Comparison of ENCODE assay signal across 26 cellular contexts in the genomic region with DNA sequence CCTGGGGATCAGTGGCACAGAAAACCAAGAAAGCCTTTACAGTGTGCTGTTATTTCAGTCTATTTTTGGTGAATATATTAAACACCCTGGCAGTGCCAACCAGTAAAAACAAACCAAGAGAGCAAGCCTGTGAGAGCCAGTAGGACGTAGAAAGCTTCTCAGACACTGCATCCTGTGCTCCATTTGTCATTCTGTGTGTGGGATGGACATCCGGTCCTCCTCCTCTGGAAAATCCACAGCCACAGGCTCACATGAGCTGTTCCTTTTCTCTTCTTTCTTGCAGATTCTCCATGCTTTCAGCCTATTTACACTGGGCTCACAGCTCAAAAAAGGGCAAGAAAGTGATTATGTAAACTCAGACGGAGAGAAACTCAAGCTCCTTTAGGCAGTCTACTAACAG.
"Had no signal": no experiment of that assay in that cellular context is flagged by ENCODE, and none has a peak within 500 bp of the region (broad histone marks: within the 10 kb centered on the region; RNA-seq: fewer than 3 reads in every experiment).

No MANE protein-coding gene starts in this region.

- H3K27ac ChIP-seq: brain microvascular endothelial cell, hepatocyte, tibial nerve, VCaP had no signal

- H3K27me3 ChIP-seq: brain microvascular endothelial cell, hepatocyte, tibial nerve had no signal

- H3K36me3 ChIP-seq: brain microvascular endothelial cell, tibial nerve had no signal

- H3K27ac Mint-ChIP-seq: activated CD8-positive, alpha-beta T cell treated with anti-CD3 and anti-CD28 coated beads, Interleukin-2, amount 10 ng/mL, durations not matched to agents 7 days and 5 days; activated naive CD4-positive, alpha-beta T cell treated with anti-CD3 and anti-CD28 coated beads, Interleukin-2, amount 50 U/mL, for 72 hours; activated T-helper 1 cell treated with anti-CD3 and anti-CD28 coated beads, Interleukin-12 subunit alpha, Interleukin-12 subunit beta, Interleukin-2, Interleukin-4 antibody, amounts not matched to agents 30 ng/mL and 10 ng/mL and 1 ng/mL, durations not matched to agents 14 hours and 24 hours and 36 hours; dendritic cell treated with granulocyte-macrophage colony-stimulating factor and Interleukin-4, amounts not matched to agents 40 ng/mL and 50 ng/mL, for 4 days; progenitor cell of endocrine pancreas; T-cell; T-helper 2 cell treated with Interferon-gamma antibody and Interleukin-4, amounts not matched to agents 5 μg/mL and 100 μg/mL, for 36 hours had no signal

- H2AFZ ChIP-seq: hepatocyte had no signal

- H3K4me3 Mint-ChIP-seq: activated CD8-positive, alpha-beta T cell treated with anti-CD3 and anti-CD28 coated beads, Interleukin-2, amount 10 ng/mL, durations not matched to agents 7 days and 5 days; activated T-helper 1 cell treated with anti-CD3 and anti-CD28 coated beads, Interleukin-12 subunit alpha, Interleukin-12 subunit beta, Interleukin-2, Interleukin-4 antibody, amounts not matched to agents 30 ng/mL and 10 ng/mL and 1 ng/mL, durations not matched to agents 14 hours and 24 hours and 36 hours; dendritic cell treated with granulocyte-macrophage colony-stimulating factor and Interleukin-4, amounts not matched to agents 40 ng/mL and 50 ng/mL, for 4 days; neural crest cell; T-cell; T-helper 2 cell treated with Interferon-gamma antibody and Interleukin-4, amounts not matched to agents 5 μg/mL and 100 μg/mL, for 36 hours had no signal

- H3K4me2 ChIP-seq: hepatocyte had no signal

- H3K4me1 ChIP-seq: tibial nerve had no signal

- H3K9me3 ChIP-seq: tibial nerve had no signal

- H3K4me1 Mint-ChIP-seq: T-cell had no signal

- H3K4me3 ChIP-seq: hepatocyte, tibial nerve had no signal

- H3K36me3 Mint-ChIP-seq: activated naive CD4-positive, alpha-beta T cell treated with anti-CD3 and anti-CD28 coated beads, Interleukin-2, amount 50 U/mL, for 72 hours; T-cell had no signal

- H3K79me2 ChIP-seq: hepatocyte had no signal

- H3K9me3 Mint-ChIP-seq: activated naive CD4-positive, alpha-beta T cell treated with anti-CD3 and anti-CD28 coated beads, Interleukin-2, amount 50 U/mL, for 72 hours; activated T-helper 1 cell treated with anti-CD3 and anti-CD28 coated beads, Interleukin-12 subunit alpha, Interleukin-12 subunit beta, Interleukin-2, Interleukin-4 antibody, amounts not matched to agents 30 ng/mL and 10 ng/mL and 1 ng/mL, durations not matched to agents 14 hours and 24 hours and 36 hours; dendritic cell treated with granulocyte-macrophage colony-stimulating factor and Interleukin-4, amounts not matched to agents 40 ng/mL and 50 ng/mL, for 4 days; T-cell; T-helper 2 cell treated with Interferon-gamma antibody and Interleukin-4, amounts not matched to agents 5 μg/mL and 100 μg/mL, for 36 hours had no signal

- DNase-seq: activated CD4-positive, alpha-beta T cell treated with anti-CD3 and anti-CD28 coated beads, Interleukin-2, amount 50 U/mL, for 1 hour; activated CD4-positive, CD25-positive, alpha-beta regulatory T cell treated with anti-CD3 and anti-CD28 coated beads, Interleukin-2, amount 50 U/mL, for 72 hours; activated CD8-positive, alpha-beta T cell treated with anti-CD3 and anti-CD28 coated beads, Interleukin-2, amount 10 ng/mL, durations not matched to agents 7 days and 5 days; activated gamma-delta T cell; aorta; brain microvascular endothelial cell; caudate nucleus; effector CD8-positive, alpha-beta T cell; glutamatergic neuron; retina; stimulated activated CD4-positive, alpha-beta T cell treated with anti-CD3 and anti-CD28 coated beads, Interleukin-4, amount 100 ng/mL, for 24 hours; stimulated activated naive CD4-positive, alpha-beta T cell treated with Interleukin-2 at 50 U/mL for 16 hours; substantia nigra; T-cell had no signal

- FAIRE-seq: endothelial cell of umbilical vein, frontal cortex, urothelium cell line had no signal

- H3K27me3 Mint-ChIP-seq: dendritic cell treated with granulocyte-macrophage colony-stimulating factor and Interleukin-4, amounts not matched to agents 40 ng/mL and 50 ng/mL, for 4 days; progenitor cell of endocrine pancreas had no signal
